2 cellular contexts compared by ENCODE assay signal in the genomic region with DNA sequence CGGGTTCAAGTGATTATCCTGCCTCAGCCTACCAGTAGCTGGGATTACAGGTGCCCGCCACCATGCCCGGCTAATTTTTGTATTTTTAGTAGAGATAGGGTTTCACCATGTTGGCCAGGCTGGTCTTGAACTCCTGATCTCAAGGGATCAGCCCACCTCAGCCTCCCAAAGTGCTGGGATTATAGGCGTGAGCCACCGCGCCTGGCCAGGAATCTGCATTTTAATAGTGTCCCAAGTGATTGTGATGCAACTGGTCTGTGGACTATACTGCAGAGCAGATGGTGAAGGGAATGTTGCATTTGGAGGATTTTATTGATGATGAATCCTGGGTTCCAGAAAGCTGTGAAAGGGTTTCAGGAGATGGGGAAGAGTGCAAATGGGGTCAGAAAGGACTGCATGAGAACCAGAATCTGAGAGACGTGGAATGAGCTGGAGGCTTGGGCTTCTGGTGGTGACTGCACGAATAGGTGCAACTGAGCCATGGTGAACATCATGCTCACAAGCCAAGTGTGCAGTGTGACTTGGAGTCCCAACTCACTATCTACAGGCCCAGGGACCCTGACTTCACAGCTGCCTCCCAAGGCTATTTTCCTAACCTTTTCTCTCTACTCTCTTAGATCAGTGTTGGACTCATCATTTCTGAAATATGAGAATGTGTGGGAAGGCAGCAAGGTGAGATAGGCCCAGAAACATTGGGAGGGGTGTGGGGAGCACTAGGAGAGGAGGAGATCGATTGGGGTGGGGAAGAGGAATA.
TF ChIP-seq lines count a peak whose summit lies in the region.

No MANE protein-coding gene starts in this region.

TF ChIP-seq in PFSK-1, 5 proteins besides CTCF, POLR2A, EP300 and RAD21:
- TF ChIP-seq TAF1 (IDR thresholded peaks at IDR 0.05; ENCODE audit: borderline replicate concordance, insufficient read depth, low read length) (no peak), POLR2AphosphoS5 (IDR thresholded peaks at IDR 0.05; ENCODE audit: low read depth, low read length) (peak; percentile 65), FOXP2 (optimal IDR thresholded peaks at IDR 0.05; ENCODE audit: borderline replicate concordance, extremely low read depth, extremely low read length, insufficient read depth) (no peak)

TF ChIP-seq in H1, 55 proteins besides CTCF, POLR2A, EP300 and RAD21:
- peak; percentile 71 for TF ChIP-seq POLR2AphosphoS5 (IDR thresholded peaks at IDR 0.05; ENCODE audit: low read depth, low read length)
- TF ChIP-seq CTBP2 (IDR thresholded peaks at IDR 0.05; ENCODE audit: borderline replicate concordance, insufficient read depth, insufficient read length, low read length): no peak
- no peak for TF ChIP-seq NANOG (IDR thresholded peaks at IDR 0.05; ENCODE audit: insufficient read depth, low read depth, low read length, poor library complexity, severe bottlenecking)
- no peak for TF ChIP-seq NRF1 (IDR thresholded peaks at IDR 0.05; ENCODE audit: low read depth, low read length)
